ENCODE assay signal across 8 cellular contexts in the genomic region with DNA sequence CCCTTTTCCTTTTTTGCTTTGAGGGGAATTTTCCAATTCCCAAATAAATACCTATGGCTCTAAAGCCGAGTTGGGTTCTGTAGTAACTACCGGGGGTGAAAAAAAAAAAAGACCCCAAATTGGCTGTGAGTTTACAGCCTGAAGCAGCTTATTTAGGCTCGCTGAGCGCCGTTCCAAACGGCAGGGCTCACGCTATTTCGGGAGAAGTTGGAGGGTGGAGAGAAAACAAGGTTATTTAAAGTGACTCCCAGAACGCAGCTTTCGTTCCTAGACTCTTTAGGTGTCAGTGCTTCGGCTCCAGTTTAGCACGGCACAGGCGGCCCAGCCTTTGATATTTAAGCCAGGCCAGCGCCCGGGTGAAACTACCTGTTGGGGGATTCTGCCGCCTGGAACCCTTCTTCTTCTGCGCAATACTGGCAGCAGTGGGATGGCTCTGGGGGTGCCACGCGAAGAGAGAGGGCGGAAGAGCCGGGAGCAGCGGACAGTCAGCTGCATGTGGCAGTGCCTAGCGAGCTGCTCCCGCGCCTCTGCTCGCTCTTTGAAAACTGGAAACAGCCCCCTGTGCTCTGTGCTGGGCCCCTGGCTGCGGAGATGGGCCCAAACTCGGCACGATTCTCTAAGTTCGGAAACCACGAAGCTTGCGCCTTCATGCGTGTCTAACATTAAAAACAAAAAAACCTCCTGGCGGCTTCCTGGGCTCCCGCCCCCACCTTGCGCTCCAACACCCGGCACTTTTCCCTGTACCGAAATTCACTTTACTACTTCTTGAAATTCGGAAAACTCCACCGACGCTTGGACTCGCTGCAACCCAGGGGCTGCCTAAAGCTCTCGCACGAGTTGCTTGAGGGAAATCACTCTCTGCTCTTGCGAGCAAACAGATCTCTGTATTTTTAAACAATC. TPM values are rescaled to one million over a fixed set of nuclear protein-coding genes. Genes with fewer than 3 reads are reported as not detected.
A peak's percentile ranks its signal among the peaks of the same experiment; 100 is the strongest.
DNase-seq lines count a peak whose midpoint lies in the region; ATAC-seq and TF ChIP-seq lines count a peak whose summit lies in the region.

No MANE protein-coding gene starts in this region.

- peaks cover 5% of the 10 kb centered on the region; the same call in 1 of the 2 replicates for H3K36me3 ChIP-seq in GM23338 (ENCODE audit: insufficient read depth)
- H3K36me3 ChIP-seq in hepatocyte (replicated peaks; ENCODE audit: insufficient read depth, low read depth): no peaks in the 10 kb centered on the region

- in situ Hi-C loops in astrocyte of the spinal cord (cut with HindIII; ENCODE audit: low sequenced_read_pairs): no loop called here

- no peaks in the 10 kb centered on the region for H3K79me2 ChIP-seq in GM23338 (replicated peaks; ENCODE audit: insufficient read depth)
- H3K79me2 ChIP-seq in hepatocyte: peaks cover 2% of the 10 kb centered on the region

- H3K4me3 Mint-ChIP-seq in GM23338: no peak overlapping the region

- H3K27me3 ChIP-seq in GM23338 (ENCODE audit: insufficient read depth) (peaks cover 97% of the 10 kb centered on the region), hepatocyte (peaks cover 83% of the 10 kb centered on the region)

- H3K4me2 ChIP-seq in GM23338 (peak overlapping the region; percentile 100), hepatocyte (peak overlapping the region; percentile 93)

- no peak overlapping the region for H3K27ac ChIP-seq in GM23338 (ENCODE audit: low read depth)
- peak overlapping the region; percentile 84 for H3K27ac ChIP-seq in hepatocyte

- H3K9me2 ChIP-seq in GM23338 (ENCODE audit: insufficient read depth) (no peaks in the 10 kb centered on the region), hepatocyte (replicated peaks; ENCODE audit: insufficient read depth) (no peaks in the 10 kb centered on the region)

- WGBS in hepatocyte (ENCODE audit: low lambda C conversion rate, missing lambda C conversion rate): 3% methylated on average over 45 of the region's 45 CpGs

- TF ChIP-seq CTCF in GM23338 (conservative IDR thresholded peaks at IDR 0.05; ENCODE audit: low read depth in 2 of 2): no peak
- no peak for TF ChIP-seq CTCF in astrocyte of the spinal cord (IDR thresholded peaks at IDR 0.05; ENCODE audit: low read depth, low read length)
- TF ChIP-seq CTCF in hepatocyte (IDR thresholded peaks at IDR 0.05; ENCODE audit: poor library complexity): no peak

- no peak overlapping the region for H3K27ac Mint-ChIP-seq in GM23338

- peak overlapping the region; percentile 90 for H2AFZ ChIP-seq in GM23338
- peak overlapping the region; percentile 56 for H2AFZ ChIP-seq in hepatocyte

- DNase-seq in GM23338 (ENCODE audit: low spot score) (peak; percentile 75), astrocyte of the spinal cord (ENCODE audit: low read depth, low spot score) (peak; percentile 57), hepatocyte (ENCODE audit: low spot score) (no peak), retina (peak; percentile 87), GF-D8 (lab: John Stamatoyannopoulos, UW) (no peak), HT-29 (ENCODE audit: low spot score) (no peak), NCI-H128 (lab: John Stamatoyannopoulos, UW; ENCODE audit: unreplicated experiment) (no peak)

- H3K9me3 ChIP-seq in hepatocyte (ENCODE audit: low read depth): no peaks in the 10 kb centered on the region

- H3K4me1 ChIP-seq in GM23338 (ENCODE audit: insufficient read depth): peaks cover 66% of the 10 kb centered on the region
- H3K4me1 ChIP-seq in hepatocyte (ENCODE audit: insufficient read depth): peaks cover 39% of the 10 kb centered on the region

- H3K9me3 Mint-ChIP-seq in GM23338: no peaks in the 10 kb centered on the region; the same call in 2 of the 3 replicates

- no peaks in the 10 kb centered on the region for H3K36me3 Mint-ChIP-seq in GM23338 (ENCODE audit: low read depth)

- ATAC-seq in GM23338 (peak; percentile 5), HG02623 (IDR thresholded peaks at IDR 0.05; ENCODE audit: unreplicated experiment) (no peak)

- H3K27me3 Mint-ChIP-seq in GM23338 (ENCODE audit: insufficient read depth, low read depth, poor library complexity): peaks cover 85% of the 10 kb centered on the region

- H3F3A ChIP-seq in GM23338 (replicated peaks; ENCODE audit: low read depth): peaks cover 14% of the 10 kb centered on the region

- H4K20me1 ChIP-seq in GM23338 (replicated peaks; ENCODE audit: insufficient read depth): no peaks in the 10 kb centered on the region
- H4K20me1 ChIP-seq in hepatocyte (ENCODE audit: insufficient read depth, poor library complexity, severe bottlenecking): no peaks in the 10 kb centered on the region

- peaks cover 46% of the 10 kb centered on the region for H3K4me1 Mint-ChIP-seq in GM23338

- H3K4me3 ChIP-seq in GM23338 (peak overlapping the region; percentile 88), astrocyte of the spinal cord (ENCODE audit: low read depth, low read length) (peak overlapping the region; percentile 34), hepatocyte (peak overlapping the region; percentile 21)

TF ChIP-seq in GM23338, 12 proteins besides CTCF, POLR2A, EP300 and RAD21:
- TF ChIP-seq EZH2 (IDR thresholded peaks at IDR 0.05; ENCODE audit: low read depth, unreplicated experiment) (peak; percentile 96), EZH2phosphoT487 (IDR thresholded peaks at IDR 0.05; ENCODE audit: unreplicated experiment) (no peak)
- TF ChIP-seq, protein P1, sequence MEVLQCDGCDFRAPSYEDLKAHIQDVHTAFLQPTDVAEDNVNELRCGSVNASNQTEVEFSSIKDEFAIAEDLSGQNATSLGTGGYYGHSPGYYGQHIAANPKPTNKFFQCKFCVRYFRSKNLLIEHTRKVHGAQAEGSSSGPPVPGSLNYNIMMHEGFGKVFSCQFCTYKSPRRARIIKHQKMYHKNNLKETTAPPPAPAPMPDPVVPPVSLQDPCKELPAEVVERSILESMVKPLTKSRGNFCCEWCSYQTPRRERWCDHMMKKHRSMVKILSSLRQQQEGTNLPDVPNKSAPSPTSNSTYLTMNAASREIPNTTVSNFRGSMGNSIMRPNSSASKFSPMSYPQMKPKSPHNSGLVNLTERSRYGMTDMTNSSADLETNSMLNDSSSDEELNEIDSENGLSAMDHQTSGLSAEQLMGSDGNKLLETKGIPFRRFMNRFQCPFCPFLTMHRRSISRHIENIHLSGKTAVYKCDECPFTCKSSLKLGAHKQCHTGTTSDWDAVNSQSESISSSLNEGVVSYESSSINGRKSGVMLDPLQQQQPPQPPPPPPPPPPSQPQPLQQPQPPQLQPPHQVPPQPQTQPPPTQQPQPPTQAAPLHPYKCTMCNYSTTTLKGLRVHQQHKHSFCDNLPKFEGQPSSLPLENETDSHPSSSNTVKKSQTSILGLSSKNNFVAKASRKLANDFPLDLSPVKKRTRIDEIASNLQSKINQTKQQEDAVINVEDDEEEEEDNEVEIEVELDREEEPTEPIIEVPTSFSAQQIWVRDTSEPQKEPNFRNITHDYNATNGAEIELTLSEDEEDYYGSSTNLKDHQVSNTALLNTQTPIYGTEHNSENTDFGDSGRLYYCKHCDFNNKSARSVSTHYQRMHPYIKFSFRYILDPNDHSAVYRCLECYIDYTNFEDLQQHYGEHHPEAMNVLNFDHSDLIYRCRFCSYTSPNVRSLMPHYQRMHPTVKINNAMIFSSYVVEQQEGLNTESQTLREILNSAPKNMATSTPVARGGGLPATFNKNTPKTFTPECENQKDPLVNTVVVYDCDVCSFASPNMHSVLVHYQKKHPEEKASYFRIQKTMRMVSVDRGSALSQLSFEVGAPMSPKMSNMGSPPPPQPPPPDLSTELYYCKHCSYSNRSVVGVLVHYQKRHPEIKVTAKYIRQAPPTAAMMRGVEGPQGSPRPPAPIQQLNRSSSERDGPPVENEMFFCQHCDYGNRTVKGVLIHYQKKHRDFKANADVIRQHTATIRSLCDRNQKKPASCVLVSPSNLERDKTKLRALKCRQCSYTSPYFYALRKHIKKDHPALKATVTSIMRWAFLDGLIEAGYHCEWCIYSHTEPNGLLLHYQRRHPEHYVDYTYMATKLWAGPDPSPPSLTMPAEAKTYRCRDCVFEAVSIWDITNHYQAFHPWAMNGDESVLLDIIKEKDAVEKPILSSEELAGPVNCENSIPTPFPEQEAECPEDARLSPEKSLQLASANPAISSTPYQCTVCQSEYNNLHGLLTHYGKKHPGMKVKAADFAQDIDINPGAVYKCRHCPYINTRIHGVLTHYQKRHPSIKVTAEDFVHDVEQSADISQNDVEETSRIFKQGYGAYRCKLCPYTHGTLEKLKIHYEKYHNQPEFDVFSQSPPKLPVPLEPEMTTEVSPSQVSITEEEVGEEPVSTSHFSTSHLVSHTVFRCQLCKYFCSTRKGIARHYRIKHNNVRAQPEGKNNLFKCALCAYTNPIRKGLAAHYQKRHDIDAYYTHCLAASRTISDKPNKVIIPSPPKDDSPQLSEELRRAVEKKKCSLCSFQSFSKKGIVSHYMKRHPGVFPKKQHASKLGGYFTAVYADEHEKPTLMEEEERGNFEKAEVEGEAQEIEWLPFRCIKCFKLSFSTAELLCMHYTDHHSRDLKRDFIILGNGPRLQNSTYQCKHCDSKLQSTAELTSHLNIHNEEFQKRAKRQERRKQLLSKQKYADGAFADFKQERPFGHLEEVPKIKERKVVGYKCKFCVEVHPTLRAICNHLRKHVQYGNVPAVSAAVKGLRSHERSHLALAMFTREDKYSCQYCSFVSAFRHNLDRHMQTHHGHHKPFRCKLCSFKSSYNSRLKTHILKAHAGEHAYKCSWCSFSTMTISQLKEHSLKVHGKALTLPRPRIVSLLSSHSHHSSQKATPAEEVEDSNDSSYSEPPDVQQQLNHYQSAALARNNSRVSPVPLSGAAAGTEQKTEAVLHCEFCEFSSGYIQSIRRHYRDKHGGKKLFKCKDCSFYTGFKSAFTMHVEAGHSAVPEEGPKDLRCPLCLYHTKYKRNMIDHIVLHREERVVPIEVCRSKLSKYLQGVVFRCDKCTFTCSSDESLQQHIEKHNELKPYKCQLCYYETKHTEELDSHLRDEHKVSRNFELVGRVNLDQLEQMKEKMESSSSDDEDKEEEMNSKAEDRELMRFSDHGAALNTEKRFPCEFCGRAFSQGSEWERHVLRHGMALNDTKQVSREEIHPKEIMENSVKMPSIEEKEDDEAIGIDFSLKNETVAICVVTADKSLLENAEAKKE (CRISPR knock-in tag; IDR thresholded peaks at IDR 0.05): no peak

RNA-seq across cellular contexts. Expression of a gene that starts 34.5 kb away (rescaled TPM):
- total RNA-seq in GM23338 (2014; rRNA removed; shearing (Covaris generic)): 2.6 and 4.7 TPM in 2 replicates
- 2.4 and 3.9 TPM in 2 replicates for polyA plus RNA-seq in GM23338 (2016; fragmentation: Nextera tagmentation; extraction: Ambion mirVana)
- 22.8 and 27.3 TPM in 2 replicates for total RNA-seq in hepatocyte
- 13.4 and 15.2 TPM in 2 replicates for polyA plus RNA-seq in hepatocyte
- 13.6 and 29.5 TPM in 2 replicates for total RNA-seq in HT-29 (2014; rRNA removed; shearing (Covaris generic))

Comparison
In these comparisons a context has a peak if more than half of its experiments do, and no peak if none do; other contexts are left out.
1. DNase-seq: peak in GM23338 (single experiment), astrocyte of the spinal cord (single experiment) and retina (single experiment); none in hepatocyte (single experiment), GF-D8 (single experiment), HT-29 (single experiment) and NCI-H128 (single experiment).
2. H3K4me3 ChIP-seq: peak in every context shown above with its lines; median percentile 88 in GM23338; 34 in astrocyte of the spinal cord; 21 in hepatocyte.